Comparison of ENCODE assay signal across 8 cellular contexts in genomic region chr2:19900536-19901200, GRCh38. TPM values are rescaled to one million over a fixed set of nuclear protein-coding genes. Genes with fewer than 3 reads are reported as not detected.
A peak's percentile ranks its signal among the peaks of the same experiment; 100 is the strongest.
DNase-seq lines count a peak whose midpoint lies in the region; TF ChIP-seq lines count a peak whose summit lies in the region.

No MANE protein-coding gene starts in this region.

- H3K4me3 Mint-ChIP-seq in activated T-helper 1 cell treated with anti-CD3 and anti-CD28 coated beads, Interleukin-12 subunit alpha, Interleukin-12 subunit beta, Interleukin-2, Interleukin-4 antibody, amounts not matched to agents 30 ng/mL and 10 ng/mL and 1 ng/mL, durations not matched to agents 14 hours and 24 hours and 36 hours: peak overlapping the region; percentile 91
- H3K4me3 Mint-ChIP-seq in progenitor cell of endocrine pancreas (ENCODE audit: low read depth): peak overlapping the region; percentile 99

- H3K27ac Mint-ChIP-seq in activated T-helper 1 cell treated with anti-CD3 and anti-CD28 coated beads, Interleukin-12 subunit alpha, Interleukin-12 subunit beta, Interleukin-2, Interleukin-4 antibody, amounts not matched to agents 30 ng/mL and 10 ng/mL and 1 ng/mL, durations not matched to agents 14 hours and 24 hours and 36 hours: peak overlapping the region; percentile 94
- H3K27ac Mint-ChIP-seq in progenitor cell of endocrine pancreas: peak overlapping the region; percentile 100

- DNase-seq in NCI-H2107 treated with DMSO at 0.1 percent for 48 hours (lab: John Stamatoyannopoulos, UW; ENCODE audit: unreplicated experiment) (peak; percentile 17), NCI-H2107 (lab: John Stamatoyannopoulos, UW) (no peak), KBM-7 (peak; percentile 39), glomerular endothelial cell (ENCODE audit: extremely low read depth, low read depth, low spot score) (peak; percentile 23), progenitor cell of endocrine pancreas (ENCODE audit: low spot score, unreplicated experiment) (no peak), SHP77 treated with DMSO at 0.1 percent for 48 hours (lab: John Stamatoyannopoulos, UW) (no peak), SK-N-DZ (ENCODE audit: low spot score) (no peak)
- DNase-seq in activated T-helper 1 cell treated with anti-CD3 and anti-CD28 coated beads, Interleukin-12 subunit alpha, Interleukin-12 subunit beta, Interleukin-2, Interleukin-4 antibody, amounts not matched to agents 30 ng/mL and 10 ng/mL and 1 ng/mL, durations not matched to agents 14 hours and 24 hours and 36 hours (ENCODE audit: low spot score): peak; percentile 23

- in situ Hi-C loops in KBM-7 (cut with MboI; ENCODE audit: low pct_unique_long_range_greater_than_20kb, low sequenced_read_pairs): no loop called here

- no peak for TF ChIP-seq CTCF in progenitor cell of endocrine pancreas (IDR thresholded peaks at IDR 0.05; ENCODE audit: unreplicated experiment)

- peaks cover 50% of the 10 kb centered on the region for H3K4me1 Mint-ChIP-seq in activated T-helper 1 cell treated with anti-CD3 and anti-CD28 coated beads, Interleukin-12 subunit alpha, Interleukin-12 subunit beta, Interleukin-2, Interleukin-4 antibody, amounts not matched to agents 30 ng/mL and 10 ng/mL and 1 ng/mL, durations not matched to agents 14 hours and 24 hours and 36 hours (ENCODE audit: low read depth)
- peaks cover 27% of the 10 kb centered on the region for H3K4me1 Mint-ChIP-seq in progenitor cell of endocrine pancreas (ENCODE audit: low read depth)

- peaks cover 5% of the 10 kb centered on the region for H3K9me3 Mint-ChIP-seq in activated T-helper 1 cell treated with anti-CD3 and anti-CD28 coated beads, Interleukin-12 subunit alpha, Interleukin-12 subunit beta, Interleukin-2, Interleukin-4 antibody, amounts not matched to agents 30 ng/mL and 10 ng/mL and 1 ng/mL, durations not matched to agents 14 hours and 24 hours and 36 hours
- no peaks in the 10 kb centered on the region for H3K9me3 Mint-ChIP-seq in progenitor cell of endocrine pancreas (ENCODE audit: low read depth)

- H3K27me3 Mint-ChIP-seq in activated T-helper 1 cell treated with anti-CD3 and anti-CD28 coated beads, Interleukin-12 subunit alpha, Interleukin-12 subunit beta, Interleukin-2, Interleukin-4 antibody, amounts not matched to agents 30 ng/mL and 10 ng/mL and 1 ng/mL, durations not matched to agents 14 hours and 24 hours and 36 hours (ENCODE audit: insufficient read depth): peaks cover 9% of the 10 kb centered on the region
- H3K27me3 Mint-ChIP-seq in progenitor cell of endocrine pancreas: no peaks in the 10 kb centered on the region

- intact Hi-C loops in activated T-helper 1 cell treated with anti-CD3 and anti-CD28 coated beads, Interleukin-12 subunit alpha, Interleukin-12 subunit beta, Interleukin-2, Interleukin-4 antibody, amounts not matched to agents 30 ng/mL and 10 ng/mL and 1 ng/mL, durations not matched to agents 14 hours and 24 hours and 36 hours (cut with micrococcal nuclease): loop anchor here (1.0 to 5.0 kb wide), 11 partner anchors 7 to 1340 kb away; partner anchors contain the start of genes LAPTM4A, LDAH, PUM2 and RDH14

- H3K36me3 Mint-ChIP-seq in activated T-helper 1 cell treated with anti-CD3 and anti-CD28 coated beads, Interleukin-12 subunit alpha, Interleukin-12 subunit beta, Interleukin-2, Interleukin-4 antibody, amounts not matched to agents 30 ng/mL and 10 ng/mL and 1 ng/mL, durations not matched to agents 14 hours and 24 hours and 36 hours (ENCODE audit: low read depth): peaks cover 13% of the 10 kb centered on the region
- H3K36me3 Mint-ChIP-seq in progenitor cell of endocrine pancreas (ENCODE audit: insufficient read depth): no peaks in the 10 kb centered on the region

RNA-seq across cellular contexts. Expression of gene TTC32, which starts 1.1 kb away (rescaled TPM):
- total RNA-seq in activated T-helper 1 cell treated with anti-CD3 and anti-CD28 coated beads, Interleukin-12 subunit alpha, Interleukin-12 subunit beta, Interleukin-2, Interleukin-4 antibody, amounts not matched to agents 30 ng/mL and 10 ng/mL and 1 ng/mL, durations not matched to agents 14 hours and 24 hours and 36 hours: 14.0 and 15.7 TPM in 2 replicates
- total RNA-seq in glomerular endothelial cell (1.7 and 7.0 TPM in 2 replicates), progenitor cell of endocrine pancreas (13.2 and 15.6 TPM in 2 replicates)
- 31.5 and 35.0 TPM in 2 replicates for polyA plus RNA-seq in SK-N-DZ (2014; cell fraction: cytosol; rRNA removed)
- 76.4 and 81.4 TPM in 2 replicates for polyA plus RNA-seq in SK-N-DZ (2014; cell fraction: nucleus; rRNA removed)

Comparison
In these comparisons a context has a peak if more than half of its experiments do, and no peak if none do; other contexts are left out.
1. DNase-seq: peak in NCI-H2107 treated with DMSO at 0.1 percent for 48 hours (single experiment), KBM-7 (single experiment), activated T-helper 1 cell treated with anti-CD3 and anti-CD28 coated beads, Interleukin-12 subunit alpha, Interleukin-12 subunit beta, Interleukin-2, Interleukin-4 antibody, amounts not matched to agents 30 ng/mL and 10 ng/mL and 1 ng/mL, durations not matched to agents 14 hours and 24 hours and 36 hours (single experiment) and glomerular endothelial cell (single experiment); none in NCI-H2107 (single experiment), progenitor cell of endocrine pancreas (single experiment), SHP77 treated with DMSO at 0.1 percent for 48 hours (single experiment) and SK-N-DZ (single experiment).